In the genomic region with DNA sequence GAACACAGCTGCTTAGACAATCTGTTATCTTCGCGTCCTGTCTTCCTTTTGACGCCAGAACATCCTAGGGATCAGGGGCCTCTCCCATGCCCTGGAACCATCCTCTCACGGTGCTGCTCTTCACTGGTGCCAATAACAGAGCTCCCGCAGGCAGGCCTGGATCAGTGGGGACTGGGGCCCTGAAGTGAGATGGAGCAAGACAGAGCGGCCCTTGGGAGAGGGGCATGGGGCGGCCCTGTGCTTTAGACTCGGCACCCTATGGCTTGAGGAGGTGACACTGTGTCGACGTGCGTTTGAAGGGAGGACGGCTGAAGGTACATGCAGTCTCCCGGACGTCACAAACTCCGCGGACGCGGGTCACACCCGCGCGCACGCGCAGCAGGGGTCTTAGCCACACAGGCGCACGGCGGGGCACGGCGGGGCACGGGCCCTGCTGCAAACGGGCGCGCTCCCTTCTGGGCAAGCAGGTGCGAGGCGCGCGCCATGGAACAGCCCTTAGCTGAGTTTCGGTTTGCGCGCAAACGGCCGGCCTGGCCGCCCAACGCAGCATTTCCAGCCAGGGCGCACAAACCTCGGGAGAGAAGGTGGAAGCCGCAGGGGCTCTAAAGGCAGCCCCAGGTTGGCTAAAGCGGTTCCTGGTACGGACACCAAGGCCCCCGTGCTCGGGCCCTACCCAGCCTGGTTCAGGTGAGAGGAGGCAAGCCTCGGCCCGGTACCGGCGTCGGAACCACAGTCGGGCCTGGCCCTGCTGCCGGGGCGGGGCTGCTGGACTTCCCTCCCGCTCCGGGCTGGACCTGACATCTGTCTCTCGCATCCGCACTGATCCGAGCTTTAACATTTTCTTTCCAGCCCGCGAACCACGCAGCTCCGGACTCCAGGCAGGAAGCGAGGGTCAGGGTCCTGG, we compare ENCODE assay signal across 9 cellular contexts. TPM values are rescaled to one million over a fixed set of nuclear protein-coding genes. Genes with fewer than 3 reads are reported as not detected.
DNase-seq lines count a peak whose midpoint lies in the region; ATAC-seq, FAIRE-seq and TF ChIP-seq lines count a peak whose summit lies in the region.
"Had no signal": no experiment of that assay in that cellular context is flagged by ENCODE, and none has a peak within 500 bp of the region (broad histone marks: within the 10 kb centered on the region; RNA-seq: fewer than 3 reads in every experiment).

No MANE protein-coding gene starts in this region.

- H3F3A ChIP-seq in MM.1S (ENCODE audit: insufficient read depth, low read length) = no peaks in the 10 kb centered on the region

- no peaks in the 10 kb centered on the region for H4K20me1 ChIP-seq in MM.1S (ENCODE audit: insufficient read depth, low read length)

- no peak overlapping the region for H3K18ac ChIP-seq in mesendoderm (ENCODE audit: low read length)

- no peak overlapping the region for H2BK5ac ChIP-seq in mesendoderm (ENCODE audit: low read length)

- H3K4me3 Mint-ChIP-seq in brain = peak overlapping the region; percentile 85 to 88 (median 87)

- H3K4me3 ChIP-seq in MM.1S (ENCODE audit: low read length) (peak overlapping the region; percentile 57), mesendoderm (ENCODE audit: low read length) (no peak overlapping the region)

- H4K8ac ChIP-seq in mesendoderm (ENCODE audit: low read depth, low read length) = no peak overlapping the region

- intact Hi-C loops in posterior vena cava (cut with DNase I) = no loop called here

- no peaks in the 10 kb centered on the region for H3K79me1 ChIP-seq in mesendoderm (ENCODE audit: low read length)

- no peak overlapping the region for H3K4ac ChIP-seq in mesendoderm (ENCODE audit: low read depth, low read length)

- H3K27ac Mint-ChIP-seq in brain = peak overlapping the region in 2 of 5 experiments; percentile 36 to 81

- no peak overlapping the region for H2AK5ac ChIP-seq in mesendoderm (ENCODE audit: low read length)

- H2BK15ac ChIP-seq in mesendoderm (replicated peaks; ENCODE audit: low read depth) = no peak overlapping the region

- H3K27me3 Mint-ChIP-seq in brain = peaks cover 73% of the 10 kb centered on the region

- peak overlapping the region; percentile 72 for H2AFZ ChIP-seq in MM.1S (ENCODE audit: low read length)

- no peak overlapping the region for H4K5ac ChIP-seq in mesendoderm (ENCODE audit: low read length)

- no peak for ATAC-seq in GM21423 (IDR thresholded peaks at IDR 0.05; ENCODE audit: unreplicated experiment)

- H3K4me1 Mint-ChIP-seq in brain = peaks cover 11% of the 10 kb centered on the region

- FAIRE-seq in frontal cortex (lab: Jason Lieb, UNC) = no peak

- TF ChIP-seq CTCF in MM.1S (IDR thresholded peaks at IDR 0.05; ENCODE audit: low read length) = no peak
- no peak for TF ChIP-seq CTCF in brain (conservative IDR thresholded peaks at IDR 0.05)

- H3K23ac ChIP-seq in mesendoderm (ENCODE audit: low read length) = no peak overlapping the region

- H3K79me2 ChIP-seq in MM.1S (ENCODE audit: low read length) (no peaks in the 10 kb centered on the region), mesendoderm (ENCODE audit: control insufficient read depth, insufficient read depth, low read length) (no peaks in the 10 kb centered on the region)

- no CpG with 5 or more reads among the region's 68 CpGs for WGBS in mesendoderm (ENCODE audit: extremely low coverage, insufficient coverage, low lambda C conversion rate)

- H3K56ac ChIP-seq in mesendoderm (ENCODE audit: low read length) = peak overlapping the region; percentile 43

- H3K36me3 Mint-ChIP-seq in brain = no peaks in the 10 kb centered on the region

- DNase-seq in DMS114 treated with DMSO at 0.1 percent for 48 hours (lab: John Stamatoyannopoulos, UW; ENCODE audit: unreplicated experiment) (peak; percentile 3), MM.1S (peak; percentile 78), mesendoderm (peak; percentile 36), posterior vena cava (ENCODE audit: low spot score) (no peak), frontal cortex (ENCODE audit: low spot score in 2 of 2) (no peak), HuH-7.5 (ENCODE audit: low spot score) (no peak)

- no peaks in the 10 kb centered on the region for H3K4me1 ChIP-seq in MM.1S (ENCODE audit: low read length)
- H3K4me1 ChIP-seq in mesendoderm (ENCODE audit: control insufficient read depth, low read depth, low read length) = no peaks in the 10 kb centered on the region

- H3K36me3 ChIP-seq in MM.1S (replicated peaks; ENCODE audit: insufficient read depth, low read length) (no peaks in the 10 kb centered on the region), mesendoderm (ENCODE audit: control insufficient read depth, insufficient read depth, low read length) (no peaks in the 10 kb centered on the region)

- no peak overlapping the region for H2BK120ac ChIP-seq in mesendoderm (ENCODE audit: low read depth, low read length)

- peak overlapping the region; percentile 60 for H3K9ac ChIP-seq in MM.1S (ENCODE audit: low read length)
- H3K9ac ChIP-seq in mesendoderm (ENCODE audit: low read length) = peak overlapping the region; percentile 4

- H3K27ac ChIP-seq in MM.1S (ENCODE audit: low read length) = no peak overlapping the region; the same call in 1 of the 2 replicates
- H3K27ac ChIP-seq in mesendoderm (ENCODE audit: low read depth, low read length) = no peak overlapping the region

- no peaks in the 10 kb centered on the region for H3K9me3 ChIP-seq in MM.1S (replicated peaks; ENCODE audit: insufficient read depth, low read length)

- H3K4me2 ChIP-seq in MM.1S (ENCODE audit: low read depth, low read length) = peak overlapping the region; percentile 65; the same call in 1 of the 2 replicates
- H3K4me2 ChIP-seq in mesendoderm (ENCODE audit: low read length) = peak overlapping the region; percentile 70

- no peaks in the 10 kb centered on the region for H3K27me3 ChIP-seq in MM.1S (replicated peaks; ENCODE audit: insufficient read depth, low read length)
- H3K27me3 ChIP-seq in mesendoderm (ENCODE audit: insufficient read depth, low read length, poor library complexity) = peaks cover 6% of the 10 kb centered on the region

- H3K9me2 ChIP-seq in MM.1S (replicated peaks; ENCODE audit: insufficient read depth, low read length) = no peaks in the 10 kb centered on the region

- H3K9me3 Mint-ChIP-seq in brain = peaks cover 0 to 7% (median 0%) of the 10 kb centered on the region in 5 experiments

RNA-seq across cellular contexts. Expression of gene RNF17, which starts 16.5 kb away (rescaled TPM):
- polyA plus RNA-seq in brain (ENCODE audit: insufficient read depth, low read depth, low replicate concordance) = not detected
- polyA plus RNA-seq in mesendoderm (2013, experiment 1 of 2) = not detected
- polyA plus RNA-seq in mesendoderm (2013, experiment 2 of 2) = not detected
- total RNA-seq in posterior vena cava (under 1 TPM in 1 of 2 donors, not detected in 1; 0.14 TPM), frontal cortex (3.3 TPM)
- total RNA-seq: M059J had no signal

Comparison
In these comparisons a context has a peak if more than half of its experiments do, and no peak if none do; other contexts are left out.
1. DNase-seq: peak in DMS114 treated with DMSO at 0.1 percent for 48 hours (single experiment), MM.1S (single experiment) and mesendoderm (single experiment); none in posterior vena cava (single experiment), frontal cortex (0 of 2) and HuH-7.5 (single experiment).